Comparison of ENCODE assay signal across 8 cellular contexts in the genomic region with DNA sequence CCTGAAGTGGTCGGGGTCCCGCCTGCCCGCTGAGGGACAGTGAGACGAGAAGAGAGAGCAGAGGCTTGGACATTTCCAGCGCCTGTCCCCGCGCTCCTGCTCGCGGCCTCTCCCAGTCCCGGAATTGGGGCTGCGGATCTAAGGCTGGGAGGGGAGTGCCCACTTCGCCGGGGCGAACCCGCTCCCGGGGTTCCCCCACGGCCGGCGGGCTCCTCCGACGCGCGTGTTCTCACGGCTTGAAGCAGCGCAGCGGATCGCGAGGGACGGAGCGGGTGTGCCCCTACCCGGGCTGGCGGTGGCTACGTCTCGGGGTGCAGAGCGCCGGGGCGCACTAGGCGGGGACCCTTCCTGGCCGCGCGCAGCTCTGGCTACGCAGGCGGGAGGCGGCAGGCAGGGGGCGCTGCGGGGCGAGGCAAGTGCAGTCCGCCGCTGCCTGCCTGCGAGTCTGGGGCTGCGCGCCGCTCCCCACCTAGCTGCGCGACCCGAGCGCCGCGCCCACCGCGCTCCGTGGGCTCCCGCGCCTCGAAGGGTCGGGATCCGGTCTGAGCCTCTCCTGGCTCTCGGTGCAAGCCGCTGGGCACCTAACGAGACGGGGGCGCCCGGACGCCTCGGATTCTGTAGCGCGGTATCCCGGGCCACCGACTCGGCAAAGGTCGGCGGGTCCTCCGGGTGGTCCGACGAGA. TPM values are rescaled to one million over a fixed set of nuclear protein-coding genes. Genes with fewer than 3 reads are reported as not detected.
DNase-seq lines count a peak whose midpoint lies in the region; ATAC-seq and TF ChIP-seq lines count a peak whose summit lies in the region.

No MANE protein-coding gene starts in this region.

- H3K27me3 ChIP-seq in heart left ventricle (peaks cover 17 to 70% (median 49%) of the 10 kb centered on the region in 9 donors), tibial nerve (peaks cover 0 to 52% of the 10 kb centered on the region in 2 donors)

- H3K9me3 ChIP-seq in heart left ventricle (no peaks in the 10 kb centered on the region), tibial nerve (no peaks in the 10 kb centered on the region)

- intact Hi-C loops in heart left ventricle (cut with DNase I): loop anchor here (2.0 to 10.0 kb wide), 9 partner anchors 51 to 88 kb away; no protein-coding TSS in a partner anchor

- TF ChIP-seq CTCF in heart left ventricle (IDR thresholded peaks at IDR 0.05) (peak; percentile 68 to 94 (median 88)), tibial nerve (IDR thresholded peaks at IDR 0.05) (peak; percentile 84 to 98 (median 95))

- TF ChIP-seq POLR2A in heart left ventricle (IDR thresholded peaks at IDR 0.05): no peak
- TF ChIP-seq POLR2A in tibial nerve (IDR thresholded peaks at IDR 0.05): peak in 1 of 2 donors; percentile 31

- no peaks in the 10 kb centered on the region for H3K9me3 Mint-ChIP-seq in activated naive CD8-positive, alpha-beta T cell treated with anti-CD3 and anti-CD28 coated beads, Interleukin-2, amount 10 ng/mL, durations not matched to agents 7 days and 5 days

- peak in 1 of 2 donors; percentile 45 for TF ChIP-seq EP300 in tibial nerve (IDR thresholded peaks at IDR 0.05)

- H3K27ac Mint-ChIP-seq in activated naive CD8-positive, alpha-beta T cell treated with anti-CD3 and anti-CD28 coated beads, Interleukin-2, amount 10 ng/mL, durations not matched to agents 7 days and 5 days: no peak overlapping the region

- no peaks in the 10 kb centered on the region for H3K36me3 Mint-ChIP-seq in activated naive CD8-positive, alpha-beta T cell treated with anti-CD3 and anti-CD28 coated beads, Interleukin-2, amount 10 ng/mL, durations not matched to agents 7 days and 5 days

- H3K27ac ChIP-seq in heart left ventricle: peak overlapping the region in 3 of 12 donors; percentile 5 to 32 (median 22)
- peak overlapping the region; percentile 34 to 85 (median 66) for H3K27ac ChIP-seq in tibial nerve

- WGBS in heart left ventricle, 4 donors: 1 to 2% (median 1%) methylated on average over 26 to 85 of the region's 85 CpGs
- WGBS in tibial nerve, 2 donors: 1 to 3% methylated on average over 21 to 35 of the region's 85 CpGs

- peaks cover 78% of the 10 kb centered on the region for H3K27me3 Mint-ChIP-seq in activated naive CD8-positive, alpha-beta T cell treated with anti-CD3 and anti-CD28 coated beads, Interleukin-2, amount 10 ng/mL, durations not matched to agents 7 days and 5 days

- H3K4me1 ChIP-seq in heart left ventricle: peaks cover 0 to 38% (median 25%) of the 10 kb centered on the region in 12 donors
- peaks cover 0 to 47% (median 17%) of the 10 kb centered on the region in 4 donors for H3K4me1 ChIP-seq in tibial nerve

- peak; percentile 28 for DNase-seq in COLO668 (lab: John Stamatoyannopoulos, UW; ENCODE audit: unreplicated experiment)
- DNase-seq in activated naive CD8-positive, alpha-beta T cell treated with anti-CD3 and anti-CD28 coated beads, Interleukin-2, amount 10 ng/mL, durations not matched to agents 7 days and 5 days: peak; percentile 95
- peak; percentile 76 to 90 (median 82) for DNase-seq in heart left ventricle
- peak; percentile 34 for DNase-seq in pons (ENCODE audit: low spot score)
- DNase-seq in tibial nerve (ENCODE audit: low spot score in 2 of 2): peak; percentile 83 to 89

- peaks cover 13% of the 10 kb centered on the region for H3K4me1 Mint-ChIP-seq in activated naive CD8-positive, alpha-beta T cell treated with anti-CD3 and anti-CD28 coated beads, Interleukin-2, amount 10 ng/mL, durations not matched to agents 7 days and 5 days

- peak; percentile 48 for ATAC-seq in HG03442 (IDR thresholded peaks at IDR 0.05; ENCODE audit: unreplicated experiment)
- ATAC-seq in SK-N-SH treated with all-trans-retinoic acid at 6 μM for 48 hours: peak; percentile 93
- ATAC-seq in activated naive CD8-positive, alpha-beta T cell treated with anti-CD3 and anti-CD28 coated beads, Interleukin-2, amount 10 ng/mL, durations not matched to agents 7 days and 5 days (ENCODE audit: low read depth): peak; percentile 78
- peak; percentile 63 to 88 (median 79) for ATAC-seq in heart left ventricle
- ATAC-seq in GM19035 (IDR thresholded peaks at IDR 0.05; ENCODE audit: unreplicated experiment): no peak

- H3K4me3 Mint-ChIP-seq in activated naive CD8-positive, alpha-beta T cell treated with anti-CD3 and anti-CD28 coated beads, Interleukin-2, amount 10 ng/mL, durations not matched to agents 7 days and 5 days: peak overlapping the region; percentile 79

- POLR2A ChIA-PET in activated naive CD8-positive, alpha-beta T cell treated with anti-CD3 and anti-CD28 coated beads, Interleukin-2, amount 10 ng/mL, durations not matched to agents 7 days and 5 days (lab: Charles Lee): interaction anchor here (0.5 to 0.6 kb wide), 2 partner anchors 34 to 286 kb away, joined by 3 to 5 read pairs; a partner anchor contains a TSS

- H3K36me3 ChIP-seq in heart left ventricle (no peaks in the 10 kb centered on the region), tibial nerve (no peaks in the 10 kb centered on the region)

- H3K4me3 ChIP-seq in heart left ventricle (peak overlapping the region; percentile 29 to 76 (median 56)), tibial nerve (peak overlapping the region; percentile 44 to 71 (median 60))

TF ChIP-seq in SK-N-SH treated with all-trans-retinoic acid at 6 μM for 48 hours, 23 proteins besides CTCF, POLR2A, EP300 and RAD21:
- TF ChIP-seq GLIS3 (CRISPR knock-in tag; IDR thresholded peaks at IDR 0.05): no peak
- TF ChIP-seq, protein P1, sequence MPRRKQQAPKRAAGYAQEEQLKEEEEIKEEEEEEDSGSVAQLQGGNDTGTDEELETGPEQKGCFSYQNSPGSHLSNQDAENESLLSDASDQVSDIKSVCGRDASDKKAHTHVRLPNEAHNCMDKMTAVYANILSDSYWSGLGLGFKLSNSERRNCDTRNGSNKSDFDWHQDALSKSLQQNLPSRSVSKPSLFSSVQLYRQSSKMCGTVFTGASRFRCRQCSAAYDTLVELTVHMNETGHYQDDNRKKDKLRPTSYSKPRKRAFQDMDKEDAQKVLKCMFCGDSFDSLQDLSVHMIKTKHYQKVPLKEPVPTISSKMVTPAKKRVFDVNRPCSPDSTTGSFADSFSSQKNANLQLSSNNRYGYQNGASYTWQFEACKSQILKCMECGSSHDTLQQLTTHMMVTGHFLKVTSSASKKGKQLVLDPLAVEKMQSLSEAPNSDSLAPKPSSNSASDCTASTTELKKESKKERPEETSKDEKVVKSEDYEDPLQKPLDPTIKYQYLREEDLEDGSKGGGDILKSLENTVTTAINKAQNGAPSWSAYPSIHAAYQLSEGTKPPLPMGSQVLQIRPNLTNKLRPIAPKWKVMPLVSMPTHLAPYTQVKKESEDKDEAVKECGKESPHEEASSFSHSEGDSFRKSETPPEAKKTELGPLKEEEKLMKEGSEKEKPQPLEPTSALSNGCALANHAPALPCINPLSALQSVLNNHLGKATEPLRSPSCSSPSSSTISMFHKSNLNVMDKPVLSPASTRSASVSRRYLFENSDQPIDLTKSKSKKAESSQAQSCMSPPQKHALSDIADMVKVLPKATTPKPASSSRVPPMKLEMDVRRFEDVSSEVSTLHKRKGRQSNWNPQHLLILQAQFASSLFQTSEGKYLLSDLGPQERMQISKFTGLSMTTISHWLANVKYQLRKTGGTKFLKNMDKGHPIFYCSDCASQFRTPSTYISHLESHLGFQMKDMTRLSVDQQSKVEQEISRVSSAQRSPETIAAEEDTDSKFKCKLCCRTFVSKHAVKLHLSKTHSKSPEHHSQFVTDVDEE (CRISPR knock-in tag; IDR thresholded peaks at IDR 0.05): 0 out of 2 replicates have a peak, but pooled peaks have one; percentile 22

RNA-seq across cellular contexts. Expression of a gene that starts 1.2 kb away (rescaled TPM):
- total RNA-seq in activated naive CD8-positive, alpha-beta T cell treated with anti-CD3 and anti-CD28 coated beads, Interleukin-2, amount 10 ng/mL, durations not matched to agents 7 days and 5 days: under 1 TPM in 1 of 2 experiments, not detected in 1; 0.50 TPM
- total RNA-seq in heart left ventricle: 10 to 100 TPM in 5 of 9 donors, 1 to 10 TPM in 4; 2.3 to 16.8 (median 11.3) TPM
- 1 to 10 TPM; 4.6 to 5.7 TPM for polyA plus RNA-seq in heart left ventricle
- total RNA-seq in tibial nerve: 100 to 1,000 TPM; 205 to 279 (median 238) TPM

Comparison
In these comparisons a context has a peak if more than half of its experiments do, and no peak if none do; other contexts are left out.
1. DNase-seq: peak in every context shown above with its lines; median percentile 95 in activated naive CD8-positive, alpha-beta T cell treated with anti-CD3 and anti-CD28 coated beads, Interleukin-2, amount 10 ng/mL, durations not matched to agents 7 days and 5 days; 86 in tibial nerve; 82 in heart left ventricle; 34 in pons; 28 in COLO668.
2. RNA of a gene that starts 1.2 kb away (total RNA-seq): 205 to 279 TPM in tibial nerve; 2.3 to 16.8 TPM in heart left ventricle and 0.50 TPM in activated naive CD8-positive, alpha-beta T cell treated with anti-CD3 and anti-CD28 coated beads, Interleukin-2, amount 10 ng/mL, durations not matched to agents 7 days and 5 days; every median in the first group is over 10 times any median in the second.